In genomic region chr6:36546664-36546957, GRCh38 we compare ENCODE assay signal across 8 cellular contexts. TPM values are rescaled to one million over a fixed set of nuclear protein-coding genes. Genes with fewer than 3 reads are reported as not detected.
DNase-seq lines count a peak whose midpoint lies in the region; ATAC-seq, FAIRE-seq and TF ChIP-seq lines count a peak whose summit lies in the region.

No MANE protein-coding gene starts in this region.

- H3K27ac ChIP-seq in GM12878 (ENCODE audit: control insufficient read depth, insufficient read depth) (peak overlapping the region; percentile 84), liver (ENCODE audit: low read depth in 1 of 2, low read length in 2 of 2) (peak overlapping the region; percentile 85 to 94), tibial nerve (peak overlapping the region; percentile 91 to 100 (median 98))

- H3K27me3 ChIP-seq in GM12878 (replicated peaks in 1 of 2; ENCODE audit: control insufficient read depth in 2 of 2, insufficient read depth in 2 of 2, low read length in 1 of 2), result no peaks in the 10 kb centered on the region
- H3K27me3 ChIP-seq in liver (ENCODE audit: control insufficient read depth in 4 of 4, insufficient read depth in 4 of 4, low read length in 3 of 4), result no peaks in the 10 kb centered on the region
- H3K27me3 ChIP-seq in tibial nerve, result no peaks in the 10 kb centered on the region

- peak; percentile 1 to 4 for ATAC-seq in activated T-cell treated with anti-CD3 and anti-CD28 coated beads, Interleukin-2, amount 50 U/mL, for 72 hours (replicated peaks in 1 of 2)
- ATAC-seq in GM12878, result peak; percentile 13
- no peak for ATAC-seq in HG03432 (IDR thresholded peaks at IDR 0.05; ENCODE audit: unreplicated experiment)
- no peak for ATAC-seq in GM19397 (IDR thresholded peaks at IDR 0.05; ENCODE audit: unreplicated experiment)
- ATAC-seq in GM18861 (IDR thresholded peaks at IDR 0.05; ENCODE audit: unreplicated experiment), result no peak

- 1% methylated on average over 6 of the region's 6 CpGs for WGBS in GM12878 (ENCODE audit: insufficient coverage, insufficient replicate concordance, low lambda C conversion rate, missing lambda C conversion rate)
- WGBS in liver, result under 1% methylated on average over 6 of the region's 6 CpGs
- WGBS in tibial nerve, 2 donors, result 0 to 1% methylated on average over 6 of the region's 6 CpGs

- intact Hi-C loops in GM12878 (cut with micrococcal nuclease; ENCODE audit: unreplicated experiment), result loop anchor here (5.0 kb wide), 1 partner anchor 136 kb away; no protein-coding TSS in a partner anchor

- H3K4me3 Mint-ChIP-seq in activated T-cell treated with anti-CD3 and anti-CD28 coated beads, Interleukin-2, amount 50 U/mL, for 72 hours, result peak overlapping the region; percentile 91 to 98

- no peaks in the 10 kb centered on the region for H3K9me3 Mint-ChIP-seq in activated T-cell treated with anti-CD3 and anti-CD28 coated beads, Interleukin-2, amount 50 U/mL, for 72 hours

- H3K4me2 ChIP-seq in GM12878 (ENCODE audit: control insufficient read depth, insufficient read depth), result peak overlapping the region; percentile 85

- POLR2A ChIA-PET in GM12878 (lab: Charles Lee), result interaction anchor here (0.6 to 1.0 kb wide), 3 partner anchors 47 to 146 kb away, joined by 3 read pairs; partner anchors contain the start of gene SRSF3

- DNase-seq in activated T-cell treated with anti-CD3 and anti-CD28 coated beads, Interleukin-2, amount 50 U/mL, for 72 hours, result peak in 1 of 2 donors; percentile 4
- DNase-seq in activated T-cell treated with anti-CD3 and anti-CD28 coated beads for 4 hours, result no peak
- no peak for DNase-seq in GM12878 (ENCODE audit: low read depth, low spot score)
- no peak for DNase-seq in tibial nerve (ENCODE audit: low spot score in 2 of 2)

- H3K9me3 ChIP-seq in GM12878 (replicated peaks; ENCODE audit: control insufficient read depth, insufficient read depth, low read length), result no peaks in the 10 kb centered on the region
- no peaks in the 10 kb centered on the region for H3K9me3 ChIP-seq in liver (ENCODE audit: control insufficient read depth in 4 of 4, low read length in 3 of 4)
- H3K9me3 ChIP-seq in tibial nerve, result no peaks in the 10 kb centered on the region

- no peak for TF ChIP-seq POLR2A in GM12878 (IDR thresholded peaks at IDR 0.05; ENCODE audit: low read depth, low read length)
- no peak for TF ChIP-seq POLR2A in tibial nerve (IDR thresholded peaks at IDR 0.05)

- H3K36me3 ChIP-seq in GM12878 (ENCODE audit: control insufficient read depth in 2 of 2, insufficient read depth in 2 of 2, low read length in 1 of 2) (no peaks in the 10 kb centered on the region), liver (ENCODE audit: control insufficient read depth in 4 of 4, insufficient read depth in 3 of 4, low read depth in 1 of 4, low read length in 3 of 4) (no peaks in the 10 kb centered on the region), tibial nerve (no peaks in the 10 kb centered on the region)

- H3K4me3 ChIP-seq in GM12878, result peak overlapping the region; percentile 97
- H3K4me3 ChIP-seq in liver (ENCODE audit: low read depth in 1 of 3, low read length in 3 of 3), result peak overlapping the region; percentile 79 to 99 (median 82)
- peak overlapping the region; percentile 79 to 99 (median 90) for H3K4me3 ChIP-seq in tibial nerve

- no TSS peak for BruUV-seq in GM12878 (replicated peaks; lab: Mats Ljungman, UMichigan)

- H4K20me1 ChIP-seq in GM12878 (ENCODE audit: control insufficient read depth, insufficient read depth), result no peaks in the 10 kb centered on the region

- TF ChIP-seq RAD21 in GM12878 (IDR thresholded peaks at IDR 0.05; ENCODE audit: insufficient read depth, low read depth, low read length), result no peak
- TF ChIP-seq RAD21 in liver (IDR thresholded peaks at IDR 0.05), result no peak

- SMC1A ChIA-PET in GM12878 (lab: Charles Lee; ENCODE audit: uncharacterized antibody, unreplicated experiment), result interaction anchor here (0.6 to 4.5 kb wide), 8 partner anchors 13 to 420 kb away, joined by 3 to 19 read pairs (median 4); no protein-coding TSS in a partner anchor

- TF ChIP-seq CTCF in GM12878 (IDR thresholded peaks at IDR 0.05 in 2 of 3, conservative IDR thresholded peaks at IDR 0.05 in 1 of 3; ENCODE audit: control insufficient read depth in 2 of 3, extremely low read depth in 1 of 3, insufficient read depth in 1 of 3, low read depth in 3 of 3, low read length in 3 of 3), result no peak
- TF ChIP-seq CTCF in liver (IDR thresholded peaks at IDR 0.05; ENCODE audit: low read depth, low read length, missing input control), result no peak
- TF ChIP-seq CTCF in tibial nerve (IDR thresholded peaks at IDR 0.05), result no peak

- H3K4me1 Mint-ChIP-seq in activated T-cell treated with anti-CD3 and anti-CD28 coated beads, Interleukin-2, amount 50 U/mL, for 72 hours (ENCODE audit: low read depth), result peaks cover 50% of the 10 kb centered on the region

- peak overlapping the region; percentile 75 for H2AFZ ChIP-seq in GM12878 (ENCODE audit: control insufficient read depth, low read depth, low read length)

- TF ChIP-seq EP300 in GM12878 (IDR thresholded peaks at IDR 0.05; ENCODE audit: borderline replicate concordance in 1 of 2, control insufficient read depth in 1 of 2, low read depth in 2 of 2, low read length in 2 of 2) (no peak), tibial nerve (IDR thresholded peaks at IDR 0.05) (no peak)

- H3K27me3 Mint-ChIP-seq in activated T-cell treated with anti-CD3 and anti-CD28 coated beads, Interleukin-2, amount 50 U/mL, for 72 hours (ENCODE audit: low read depth), result no peaks in the 10 kb centered on the region

- in situ Hi-C loops in GM12878 (cut with MboI), result no loop called here

- H3K4me1 ChIP-seq in GM12878 (ENCODE audit: control insufficient read depth, insufficient read depth, low read length) (peaks cover 19% of the 10 kb centered on the region), liver (ENCODE audit: control insufficient read depth in 4 of 4, insufficient read depth in 4 of 4, low read length in 3 of 4) (peaks cover 6 to 20% (median 13%) of the 10 kb centered on the region in 4 donors), tibial nerve (peaks cover 0 to 50% (median 30%) of the 10 kb centered on the region in 4 donors)

- H3K27ac Mint-ChIP-seq in activated T-cell treated with anti-CD3 and anti-CD28 coated beads, Interleukin-2, amount 50 U/mL, for 72 hours, result peak overlapping the region; percentile 99

- peaks cover 39% of the 10 kb centered on the region for H3K79me2 ChIP-seq in GM12878 (ENCODE audit: control insufficient read depth, insufficient read depth, low read length)

- H3K36me3 Mint-ChIP-seq in activated T-cell treated with anti-CD3 and anti-CD28 coated beads, Interleukin-2, amount 50 U/mL, for 72 hours (ENCODE audit: insufficient read depth in 2 of 2), result peaks cover 3 to 8% of the 10 kb centered on the region in 2 donors

- CTCF ChIA-PET in GM12878 (lab: Yijun Ruan, JAX), result interaction anchor here (0.9 to 1.5 kb wide), 3 partner anchors 14 to 50 kb away, joined by 3 to 5 read pairs (median 3); no protein-coding TSS in a partner anchor

- FAIRE-seq in GM12878 (lab: Jason Lieb, UNC), result no peak

- RAD21 ChIA-PET in GM12878 (lab: Charles Lee; ENCODE audit: unreplicated experiment), result interaction anchor here (1.2 to 2.2 kb wide), 3 partner anchors 25 to 123 kb away, joined by 4 to 12 read pairs (median 4); no protein-coding TSS in a partner anchor

- H3K9ac ChIP-seq in GM12878 (ENCODE audit: control insufficient read depth, insufficient read depth, low read length), result peak overlapping the region; percentile 85
- H3K9ac ChIP-seq in liver (ENCODE audit: low read depth in 1 of 2, low read length in 2 of 2), result peak overlapping the region; percentile 81 to 99

RNA-seq across cellular contexts. Expression of gene STK38, which starts 0.7 kb away (rescaled TPM):
- 10 to 100 TPM; 30.7 to 34.4 TPM for total RNA-seq in activated T-cell treated with anti-CD3 and anti-CD28 coated beads, Interleukin-2, amount 50 U/mL, for 72 hours
- 26.5 and 28.5 TPM in 2 replicates for total RNA-seq in GM12878 (2013; cell fraction: nucleolus; rRNA removed)
- 9.4 and 10.5 TPM in 2 replicates for total RNA-seq in GM12878 (2014; rRNA removed)
- 13.6 and 13.7 TPM in 2 replicates for total RNA-seq in GM12878 (2014; rRNA removed; fragmentation: Illumina TruSeq; extraction: Trizol)
- total RNA-seq in GM12878 (2021), result 13.1 and 15.4 TPM in 2 replicates
- polyA plus RNA-seq in GM12878 (2011; ENCODE audit: low read depth), result 10.0 TPM
- 13.5 and 17.0 TPM in 2 replicates for polyA plus RNA-seq in GM12878 (2011; rRNA removed)
- 7.0 and 10.3 TPM in 2 replicates for polyA plus RNA-seq in GM12878 (2011; cell fraction: cytosol; rRNA removed)
- polyA plus RNA-seq in GM12878 (2011; cell fraction: nucleus; rRNA removed), result 18.9 and 19.3 TPM in 2 replicates
- 10.1 and 13.7 TPM in 2 replicates for polyA plus RNA-seq in GM12878 (2012)
- polyA plus RNA-seq in GM12878 (2014; fragmentation: Illumina TruSeq; extraction: Trizol), result 18.7 and 22.1 TPM in 2 replicates
- 1 to 10 TPM; 4.1 to 6.6 TPM for polyA plus RNA-seq in GM12878 (2014; fragmentation: Nextera tagmentation; extraction: Ambion mirVana)
- polyA plus RNA-seq in GM12878 (2014; rRNA removed), result 11.2 and 11.8 TPM in 2 replicates
- 10 to 100 TPM; 17.1 to 17.5 TPM for polyA plus RNA-seq in GM12878 (2016; fragmentation: Nextera tagmentation; extraction: Ambion mirVana)
- polyA minus RNA-seq in GM12878 (2011; rRNA and poly(A)+ RNA removed), result 6.7 and 7.2 TPM in 2 replicates
- 3.7 and 5.0 TPM in 2 replicates for polyA minus RNA-seq in GM12878 (2011; cell fraction: cytosol; rRNA and poly(A)+ RNA removed)
- polyA minus RNA-seq in GM12878 (2011; cell fraction: nucleus; rRNA and poly(A)+ RNA removed), result 5.0 and 7.3 TPM in 2 replicates
- 10 to 100 TPM; 13.3 to 21.8 TPM for total RNA-seq in liver
- 10 to 100 TPM in 1 of 2 donors, 1 to 10 TPM in 1; 9.3 to 11.2 TPM for polyA plus RNA-seq in liver
- 10 to 100 TPM; 38.1 to 61.7 (median 49.1) TPM for total RNA-seq in tibial nerve

RNA-seq across cellular contexts. Expression of gene SRSF3, which starts 47.6 kb away (rescaled TPM):
- total RNA-seq in activated T-cell treated with anti-CD3 and anti-CD28 coated beads, Interleukin-2, amount 50 U/mL, for 72 hours, result 100 to 1,000 TPM; 409 to 541 TPM
- 206 and 241 TPM in 2 replicates for total RNA-seq in GM12878 (2013; cell fraction: nucleolus; rRNA removed)
- 195 and 229 TPM in 2 replicates for total RNA-seq in GM12878 (2014; rRNA removed)
- 240 and 256 TPM in 2 replicates for total RNA-seq in GM12878 (2014; rRNA removed; fragmentation: Illumina TruSeq; extraction: Trizol)
- 456 and 467 TPM in 2 replicates for total RNA-seq in GM12878 (2021)
- polyA plus RNA-seq in GM12878 (2011; ENCODE audit: low read depth), result 111 TPM
- 499 and 606 TPM in 2 replicates for polyA plus RNA-seq in GM12878 (2011; rRNA removed)
- polyA plus RNA-seq in GM12878 (2011; cell fraction: cytosol; rRNA removed), result 365 and 371 TPM in 2 replicates
- 363 and 479 TPM in 2 replicates for polyA plus RNA-seq in GM12878 (2011; cell fraction: nucleus; rRNA removed)
- polyA plus RNA-seq in GM12878 (2012), result 225 and 308 TPM in 2 replicates
- polyA plus RNA-seq in GM12878 (2014; fragmentation: Illumina TruSeq; extraction: Trizol), result 314 and 338 TPM in 2 replicates
- 1,000 to 10,000 TPM in 1 of 2 experiments, 100 to 1,000 TPM in 1; 971 to 1,377 TPM for polyA plus RNA-seq in GM12878 (2014; fragmentation: Nextera tagmentation; extraction: Ambion mirVana)
- polyA plus RNA-seq in GM12878 (2014; rRNA removed), result 482 and 486 TPM in 2 replicates
- polyA plus RNA-seq in GM12878 (2016; fragmentation: Nextera tagmentation; extraction: Ambion mirVana), result 100 to 1,000 TPM; 569 to 577 TPM
- polyA minus RNA-seq in GM12878 (2011; rRNA and poly(A)+ RNA removed), result 211 and 244 TPM in 2 replicates
- 69.4 and 86.1 TPM in 2 replicates for polyA minus RNA-seq in GM12878 (2011; cell fraction: cytosol; rRNA and poly(A)+ RNA removed)
- polyA minus RNA-seq in GM12878 (2011; cell fraction: nucleus; rRNA and poly(A)+ RNA removed), result 133 and 210 TPM in 2 replicates
- 100 to 1,000 TPM in 1 of 2 donors, 10 to 100 TPM in 1; 62.8 to 101 TPM for total RNA-seq in liver
- polyA plus RNA-seq in liver, result 100 to 1,000 TPM; 101 to 103 TPM
- 100 to 1,000 TPM; 185 to 260 (median 221) TPM for total RNA-seq in tibial nerve

Comparison
In these comparisons a context has a peak if more than half of its experiments do, and no peak if none do; other contexts are left out.
1. ATAC-seq: peak in activated T-cell treated with anti-CD3 and anti-CD28 coated beads, Interleukin-2, amount 50 U/mL, for 72 hours (2 of 2) and GM12878 (single experiment); none in HG03432 (single experiment), GM19397 (single experiment) and GM18861 (single experiment).
2. Peak in every context shown above with its lines, with median percentiles within 50 percentile points of each other: H3K27ac ChIP-seq and H3K4me3 ChIP-seq.